Comparison of ENCODE assay signal across 8 cellular contexts in the genomic region with DNA sequence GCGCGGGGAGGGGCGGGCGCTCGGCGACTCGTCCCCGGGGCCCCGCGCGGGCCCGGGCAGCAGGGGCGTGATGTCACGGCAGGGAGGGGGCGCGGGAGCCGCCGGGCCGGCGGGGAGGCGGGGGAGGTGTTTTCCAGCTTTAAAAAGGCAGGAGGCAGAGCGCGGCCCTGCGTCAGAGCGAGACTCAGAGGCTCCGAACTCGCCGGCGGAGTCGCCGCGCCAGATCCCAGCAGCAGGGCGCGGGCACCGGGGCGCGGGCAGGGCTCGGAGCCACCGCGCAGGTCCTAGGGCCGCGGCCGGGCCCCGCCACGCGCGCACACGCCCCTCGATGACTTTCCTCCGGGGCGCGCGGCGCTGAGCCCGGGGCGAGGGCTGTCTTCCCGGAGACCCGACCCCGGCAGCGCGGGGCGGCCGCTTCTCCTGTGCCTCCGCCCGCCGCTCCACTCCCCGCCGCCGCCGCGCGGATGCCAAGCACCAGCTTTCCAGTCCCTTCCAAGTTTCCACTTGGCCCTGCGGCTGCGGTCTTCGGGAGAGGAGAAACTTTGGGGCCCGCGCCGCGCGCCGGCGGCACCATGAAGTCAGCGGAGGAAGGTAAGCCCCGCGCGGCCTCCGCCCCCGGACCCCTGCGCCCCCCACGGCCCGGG. TPM values are rescaled to one million over a fixed set of nuclear protein-coding genes. Genes with fewer than 3 reads are reported as not detected.
DNase-seq lines count a peak whose midpoint lies in the region; ATAC-seq, FAIRE-seq and TF ChIP-seq lines count a peak whose summit lies in the region.

NFATC1 (plus strand) TSS at position 170 of the 644 bp plus-strand sequence; CDS start at position 465, 295 bp downstream.

- ATAC-seq in HG03097 (IDR thresholded peaks at IDR 0.05; ENCODE audit: low FRiP score, unreplicated experiment) (no peak), GM18873 (IDR thresholded peaks at IDR 0.05; ENCODE audit: low FRiP score, unreplicated experiment) (no peak)

- H3K27me3 ChIP-seq in astrocyte (ENCODE audit: insufficient read depth, low read length) (peaks cover 43% of the 10 kb centered on the region), iPS DF 6.9 (ENCODE audit: control insufficient read depth, insufficient read depth, low read length) (peaks cover 51% of the 10 kb centered on the region), small intestine (ENCODE audit: control insufficient read depth in 2 of 2, insufficient read depth in 2 of 2, low read length in 2 of 2) (peaks cover 4 to 11% of the 10 kb centered on the region in 2 donors)

- peak within 1 kb of the TSS; percentile 79 for H3K4me3 Mint-ChIP-seq in Calu3 (ENCODE audit: low read depth, unreplicated experiment)
- H3K4me3 Mint-ChIP-seq in astrocyte (ENCODE audit: unreplicated experiment) = peak within 1 kb of the TSS; percentile 73

- peaks cover 10% of the 10 kb centered on the region for H3K4me1 ChIP-seq in astrocyte (ENCODE audit: insufficient read depth, low read length)
- peaks cover 7% of the 10 kb centered on the region for H3K4me1 ChIP-seq in iPS DF 6.9 (ENCODE audit: control insufficient read depth, insufficient read depth, low read length)
- peaks cover 1 to 7% of the 10 kb centered on the region in 2 donors for H3K4me1 ChIP-seq in small intestine (ENCODE audit: control insufficient read depth in 2 of 2, insufficient read depth in 1 of 2, low read depth in 1 of 2, low read length in 1 of 2)

- no CpG with 5 or more reads among the region's 91 CpGs for WGBS in iPS DF 6.9 (ENCODE audit: insufficient coverage, insufficient read length)
- WGBS in small intestine, 3 donors = 0 to 1% (median 0%) methylated on average over 14 to 91 of the region's 91 CpGs

- intact Hi-C loops in Calu3 (cut with micrococcal nuclease; ENCODE audit: unreplicated experiment) = no loop called here

- CTCF ChIA-PET in Calu3 (lab: Charles Lee) = no interaction called here

- TF ChIP-seq CTCF in Calu3 (IDR thresholded peaks at IDR 0.05; ENCODE audit: unreplicated experiment) (no peak), astrocyte (IDR thresholded peaks at IDR 0.05; ENCODE audit: insufficient read depth, low read depth, low read length) (no peak)

- peak within 1 kb of the TSS; percentile 90 for H3K4me2 ChIP-seq in astrocyte (ENCODE audit: low read length)

- H3K36me3 Mint-ChIP-seq in Calu3 (ENCODE audit: insufficient read depth, unreplicated experiment) (peaks cover 7% of the 10 kb centered on the region), astrocyte (ENCODE audit: low read depth, unreplicated experiment) (no peaks in the 10 kb centered on the region)

- H3K27ac Mint-ChIP-seq in Calu3 (ENCODE audit: unreplicated experiment) (no peak within 1 kb of the TSS), astrocyte (ENCODE audit: unreplicated experiment) (no peak within 1 kb of the TSS)

- no peaks in the 10 kb centered on the region for H4K20me1 ChIP-seq in astrocyte (ENCODE audit: insufficient read depth, low read length)

- H3K9ac ChIP-seq in astrocyte (ENCODE audit: low read length) = peak within 1 kb of the TSS; percentile 44

- H3K36me3 ChIP-seq in astrocyte (ENCODE audit: insufficient read depth, low read length) (no peaks in the 10 kb centered on the region), iPS DF 6.9 (ENCODE audit: control insufficient read depth, insufficient read depth, low read length) (no peaks in the 10 kb centered on the region), small intestine (ENCODE audit: control insufficient read depth in 2 of 2, insufficient read depth in 2 of 2, low read length in 2 of 2) (no peaks in the 10 kb centered on the region)

- H3K4me3 ChIP-seq in astrocyte (ENCODE audit: insufficient read depth, low read depth, low read length) (peak within 1 kb of the TSS; percentile 23), iPS DF 6.9 (ENCODE audit: low read length) (peak within 1 kb of the TSS; percentile 50; the same call in 1 of the 2 replicates), small intestine (ENCODE audit: low read depth in 1 of 2, low read length in 2 of 2) (peak within 1 kb of the TSS; percentile 30 to 54)

- H3K27me3 Mint-ChIP-seq in Calu3 (ENCODE audit: unreplicated experiment) (no peaks in the 10 kb centered on the region), astrocyte (ENCODE audit: low read depth, unreplicated experiment) (peaks cover 20% of the 10 kb centered on the region)

- H3K9me3 ChIP-seq in astrocyte (ENCODE audit: insufficient read depth, low read depth, low read length) (no peaks in the 10 kb centered on the region), iPS DF 6.9 (ENCODE audit: control insufficient read depth, insufficient read depth, low read length) (no peaks in the 10 kb centered on the region), small intestine (ENCODE audit: control insufficient read depth, low read depth) (no peaks in the 10 kb centered on the region)

- no peaks in the 10 kb centered on the region for H3K79me2 ChIP-seq in astrocyte (ENCODE audit: insufficient read depth, low read length)

- H2AFZ ChIP-seq in astrocyte (ENCODE audit: low read depth, low read length) = peak within 1 kb of the TSS; percentile 71

- H3K4me1 Mint-ChIP-seq in Calu3 (ENCODE audit: low read depth, unreplicated experiment) (no peaks in the 10 kb centered on the region), astrocyte (ENCODE audit: low read depth, unreplicated experiment) (peaks cover 2% of the 10 kb centered on the region)

- H3K27ac ChIP-seq in astrocyte (ENCODE audit: low read depth, low read length) (no peak within 1 kb of the TSS), iPS DF 6.9 (ENCODE audit: low read length) (no peak within 1 kb of the TSS), small intestine (ENCODE audit: low read depth in 1 of 2, low read length in 1 of 2) (peak within 1 kb of the TSS in 1 of 2 donors; percentile 82)

- H3K9me3 Mint-ChIP-seq in Calu3 (ENCODE audit: low read depth, unreplicated experiment) (no peaks in the 10 kb centered on the region), astrocyte (ENCODE audit: unreplicated experiment) (no peaks in the 10 kb centered on the region)

- no TSS peak for BruUV-seq in Calu3 (replicated peaks; lab: Mats Ljungman, UMichigan)

- no peak for FAIRE-seq in astrocyte (lab: Jason Lieb, UNC)
- no peak for FAIRE-seq in small intestine (lab: Jason Lieb, UNC)

- DNase-seq in Calu3 (peak; percentile 42), HK-2 (ENCODE audit: unreplicated experiment) (peak; percentile 38), T-helper 1 cell (peak; percentile 43 to 84 (median 71)), astrocyte (ENCODE audit: low read depth) (peak; percentile 59), iPS DF 6.9 (ENCODE audit: low read depth, low spot score) (no peak), small intestine (peak; percentile 11)

RNA-seq across cellular contexts. Expression of gene NFATC1, which starts in this region (rescaled TPM):
- total RNA-seq in Calu3 (2022) (2.8 and 5.9 TPM in 2 replicates), astrocyte (10.6 and 11.0 TPM in 2 replicates)
- 1 to 10 TPM in 2 of 3 donors, under 1 TPM in 1; 0.67 to 5.9 (median 2.2) TPM for polyA plus RNA-seq in small intestine
